Comparison of ENCODE assay signal across 1 cellular context in the genomic region with DNA sequence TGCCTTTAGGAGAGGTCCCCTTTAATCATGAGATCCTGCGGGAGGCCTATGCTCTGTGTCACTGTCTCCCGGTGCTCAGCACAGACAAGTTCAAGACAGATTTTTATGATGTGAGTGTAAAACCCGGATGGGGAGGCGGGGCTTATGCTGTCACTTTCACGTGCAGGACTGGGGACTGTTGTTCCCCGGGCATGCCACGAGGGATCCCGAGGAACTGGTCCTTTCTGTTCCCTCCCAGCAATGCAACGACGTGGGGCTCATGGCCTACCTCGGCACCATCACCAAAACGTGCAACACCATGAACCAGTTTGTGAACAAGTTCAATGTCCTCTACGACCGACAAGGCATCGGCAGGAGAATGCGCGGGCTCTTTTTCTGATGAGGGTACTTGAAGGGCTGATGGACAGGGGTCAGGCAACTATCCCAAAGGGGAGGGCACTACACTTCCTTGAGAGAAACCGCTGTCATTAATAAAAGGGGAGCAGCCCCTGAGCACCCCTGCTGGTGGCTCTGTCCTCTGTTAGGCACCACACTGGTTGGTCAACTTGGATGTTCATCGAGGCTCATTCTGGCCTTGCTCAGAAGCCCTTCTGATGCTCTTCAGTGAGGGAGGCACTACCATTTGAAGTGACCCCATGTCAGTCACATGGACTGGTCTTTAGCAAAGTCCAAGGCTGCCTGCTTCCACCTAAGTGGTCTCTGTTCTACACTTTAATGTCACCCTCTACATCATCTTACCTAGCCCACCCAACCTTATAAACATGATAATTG.
TF ChIP-seq lines count a peak whose summit lies in the region.

No MANE protein-coding gene starts in this region.

TF ChIP-seq in WTC11, 78 proteins besides CTCF, POLR2A, EP300 and RAD21 (continued from another document):
- TF ChIP-seq, protein P1, sequence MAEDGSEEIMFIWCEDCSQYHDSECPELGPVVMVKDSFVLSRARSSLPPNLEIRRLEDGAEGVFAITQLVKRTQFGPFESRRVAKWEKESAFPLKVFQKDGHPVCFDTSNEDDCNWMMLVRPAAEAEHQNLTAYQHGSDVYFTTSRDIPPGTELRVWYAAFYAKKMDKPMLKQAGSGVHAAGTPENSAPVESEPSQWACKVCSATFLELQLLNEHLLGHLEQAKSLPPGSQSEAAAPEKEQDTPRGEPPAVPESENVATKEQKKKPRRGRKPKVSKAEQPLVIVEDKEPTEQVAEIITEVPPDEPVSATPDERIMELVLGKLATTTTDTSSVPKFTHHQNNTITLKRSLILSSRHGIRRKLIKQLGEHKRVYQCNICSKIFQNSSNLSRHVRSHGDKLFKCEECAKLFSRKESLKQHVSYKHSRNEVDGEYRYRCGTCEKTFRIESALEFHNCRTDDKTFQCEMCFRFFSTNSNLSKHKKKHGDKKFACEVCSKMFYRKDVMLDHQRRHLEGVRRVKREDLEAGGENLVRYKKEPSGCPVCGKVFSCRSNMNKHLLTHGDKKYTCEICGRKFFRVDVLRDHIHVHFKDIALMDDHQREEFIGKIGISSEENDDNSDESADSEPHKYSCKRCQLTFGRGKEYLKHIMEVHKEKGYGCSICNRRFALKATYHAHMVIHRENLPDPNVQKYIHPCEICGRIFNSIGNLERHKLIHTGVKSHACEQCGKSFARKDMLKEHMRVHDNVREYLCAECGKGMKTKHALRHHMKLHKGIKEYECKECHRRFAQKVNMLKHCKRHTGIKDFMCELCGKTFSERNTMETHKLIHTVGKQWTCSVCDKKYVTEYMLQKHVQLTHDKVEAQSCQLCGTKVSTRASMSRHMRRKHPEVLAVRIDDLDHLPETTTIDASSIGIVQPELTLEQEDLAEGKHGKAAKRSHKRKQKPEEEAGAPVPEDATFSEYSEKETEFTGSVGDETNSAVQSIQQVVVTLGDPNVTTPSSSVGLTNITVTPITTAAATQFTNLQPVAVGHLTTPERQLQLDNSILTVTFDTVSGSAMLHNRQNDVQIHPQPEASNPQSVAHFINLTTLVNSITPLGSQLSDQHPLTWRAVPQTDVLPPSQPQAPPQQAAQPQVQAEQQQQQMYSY (CRISPR knock-in tag; IDR thresholded peaks at IDR 0.05), result no peak
- TF ChIP-seq CDX4 (CRISPR knock-in tag; IDR thresholded peaks at IDR 0.05; ENCODE audit: borderline replicate concordance), result no peak
- TF ChIP-seq ZMAT4 (CRISPR knock-in tag; IDR thresholded peaks at IDR 0.05), result 0 out of 2 replicates have a peak, but pooled peaks have one; percentile 17
- TF ChIP-seq ZNF416 (CRISPR knock-in tag; IDR thresholded peaks at IDR 0.05), result peak; percentile 91; the same call in 1 of the 2 replicates
- TF ChIP-seq ERG (CRISPR knock-in tag; IDR thresholded peaks at IDR 0.05), result peak; percentile 94; the same call in 1 of the 2 replicates
- no peak for TF ChIP-seq ZNF396 (CRISPR knock-in tag; IDR thresholded peaks at IDR 0.05; ENCODE audit: borderline replicate concordance)
- TF ChIP-seq NFATC4 (CRISPR knock-in tag; IDR thresholded peaks at IDR 0.05), result peak; percentile 86
- no peak for TF ChIP-seq NR3C1 (CRISPR knock-in tag; conservative IDR thresholded peaks at IDR 0.05; ENCODE audit: low read depth)
- TF ChIP-seq, protein P2, sequence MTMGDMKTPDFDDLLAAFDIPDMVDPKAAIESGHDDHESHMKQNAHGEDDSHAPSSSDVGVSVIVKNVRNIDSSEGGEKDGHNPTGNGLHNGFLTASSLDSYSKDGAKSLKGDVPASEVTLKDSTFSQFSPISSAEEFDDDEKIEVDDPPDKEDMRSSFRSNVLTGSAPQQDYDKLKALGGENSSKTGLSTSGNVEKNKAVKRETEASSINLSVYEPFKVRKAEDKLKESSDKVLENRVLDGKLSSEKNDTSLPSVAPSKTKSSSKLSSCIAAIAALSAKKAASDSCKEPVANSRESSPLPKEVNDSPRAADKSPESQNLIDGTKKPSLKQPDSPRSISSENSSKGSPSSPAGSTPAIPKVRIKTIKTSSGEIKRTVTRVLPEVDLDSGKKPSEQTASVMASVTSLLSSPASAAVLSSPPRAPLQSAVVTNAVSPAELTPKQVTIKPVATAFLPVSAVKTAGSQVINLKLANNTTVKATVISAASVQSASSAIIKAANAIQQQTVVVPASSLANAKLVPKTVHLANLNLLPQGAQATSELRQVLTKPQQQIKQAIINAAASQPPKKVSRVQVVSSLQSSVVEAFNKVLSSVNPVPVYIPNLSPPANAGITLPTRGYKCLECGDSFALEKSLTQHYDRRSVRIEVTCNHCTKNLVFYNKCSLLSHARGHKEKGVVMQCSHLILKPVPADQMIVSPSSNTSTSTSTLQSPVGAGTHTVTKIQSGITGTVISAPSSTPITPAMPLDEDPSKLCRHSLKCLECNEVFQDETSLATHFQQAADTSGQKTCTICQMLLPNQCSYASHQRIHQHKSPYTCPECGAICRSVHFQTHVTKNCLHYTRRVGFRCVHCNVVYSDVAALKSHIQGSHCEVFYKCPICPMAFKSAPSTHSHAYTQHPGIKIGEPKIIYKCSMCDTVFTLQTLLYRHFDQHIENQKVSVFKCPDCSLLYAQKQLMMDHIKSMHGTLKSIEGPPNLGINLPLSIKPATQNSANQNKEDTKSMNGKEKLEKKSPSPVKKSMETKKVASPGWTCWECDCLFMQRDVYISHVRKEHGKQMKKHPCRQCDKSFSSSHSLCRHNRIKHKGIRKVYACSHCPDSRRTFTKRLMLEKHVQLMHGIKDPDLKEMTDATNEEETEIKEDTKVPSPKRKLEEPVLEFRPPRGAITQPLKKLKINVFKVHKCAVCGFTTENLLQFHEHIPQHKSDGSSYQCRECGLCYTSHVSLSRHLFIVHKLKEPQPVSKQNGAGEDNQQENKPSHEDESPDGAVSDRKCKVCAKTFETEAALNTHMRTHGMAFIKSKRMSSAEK (CRISPR knock-in tag; IDR thresholded peaks at IDR 0.05; ENCODE audit: borderline replicate concordance), result peak; percentile 84
- no peak for TF ChIP-seq KAT7 (CRISPR knock-in tag; IDR thresholded peaks at IDR 0.05; ENCODE audit: borderline replicate concordance)
- TF ChIP-seq, protein P3, sequence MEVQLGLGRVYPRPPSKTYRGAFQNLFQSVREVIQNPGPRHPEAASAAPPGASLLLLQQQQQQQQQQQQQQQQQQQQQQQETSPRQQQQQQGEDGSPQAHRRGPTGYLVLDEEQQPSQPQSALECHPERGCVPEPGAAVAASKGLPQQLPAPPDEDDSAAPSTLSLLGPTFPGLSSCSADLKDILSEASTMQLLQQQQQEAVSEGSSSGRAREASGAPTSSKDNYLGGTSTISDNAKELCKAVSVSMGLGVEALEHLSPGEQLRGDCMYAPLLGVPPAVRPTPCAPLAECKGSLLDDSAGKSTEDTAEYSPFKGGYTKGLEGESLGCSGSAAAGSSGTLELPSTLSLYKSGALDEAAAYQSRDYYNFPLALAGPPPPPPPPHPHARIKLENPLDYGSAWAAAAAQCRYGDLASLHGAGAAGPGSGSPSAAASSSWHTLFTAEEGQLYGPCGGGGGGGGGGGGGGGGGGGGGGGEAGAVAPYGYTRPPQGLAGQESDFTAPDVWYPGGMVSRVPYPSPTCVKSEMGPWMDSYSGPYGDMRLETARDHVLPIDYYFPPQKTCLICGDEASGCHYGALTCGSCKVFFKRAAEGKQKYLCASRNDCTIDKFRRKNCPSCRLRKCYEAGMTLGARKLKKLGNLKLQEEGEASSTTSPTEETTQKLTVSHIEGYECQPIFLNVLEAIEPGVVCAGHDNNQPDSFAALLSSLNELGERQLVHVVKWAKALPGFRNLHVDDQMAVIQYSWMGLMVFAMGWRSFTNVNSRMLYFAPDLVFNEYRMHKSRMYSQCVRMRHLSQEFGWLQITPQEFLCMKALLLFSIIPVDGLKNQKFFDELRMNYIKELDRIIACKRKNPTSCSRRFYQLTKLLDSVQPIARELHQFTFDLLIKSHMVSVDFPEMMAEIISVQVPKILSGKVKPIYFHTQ (CRISPR knock-in tag; IDR thresholded peaks at IDR 0.05), result peak; percentile 96
- TF ChIP-seq E2F5 (CRISPR knock-in tag; IDR thresholded peaks at IDR 0.05), result no peak
- TF ChIP-seq GABPB1 (CRISPR knock-in tag; IDR thresholded peaks at IDR 0.05), result no peak
- TF ChIP-seq ZNF671 (CRISPR knock-in tag; IDR thresholded peaks at IDR 0.05), result peak; percentile 89
